ENCODE assay signal across 25 cellular contexts in the genomic region with DNA sequence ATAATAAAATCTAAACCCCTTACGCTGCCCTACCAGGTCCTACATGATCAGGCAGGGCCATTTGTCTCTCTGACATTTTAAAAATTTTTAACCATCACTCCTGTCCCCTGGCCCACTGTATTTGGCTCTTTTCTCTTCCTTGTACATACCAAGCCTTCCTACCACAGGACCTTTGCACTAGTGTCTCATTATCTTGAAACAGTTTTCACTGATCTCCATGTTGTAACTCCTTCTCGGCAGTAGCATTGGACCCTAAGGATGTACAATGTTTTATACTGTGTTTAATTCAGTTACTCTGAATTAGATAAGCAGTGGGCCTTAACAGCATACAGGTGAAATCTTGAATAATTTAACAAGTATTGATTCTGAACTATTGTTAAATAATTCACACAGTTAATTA.
"Had no signal": no experiment of that assay in that cellular context is flagged by ENCODE, and none has a peak within 500 bp of the region (broad histone marks: within the 10 kb centered on the region; RNA-seq: fewer than 3 reads in every experiment).

No MANE protein-coding gene starts in this region.

- H3K27me3 ChIP-seq: esophagus squamous epithelium, ovary, spleen, tibial nerve, upper lobe of right lung, uterus had no signal

- H3K4me3 Mint-ChIP-seq: effector memory CD8-positive, alpha-beta T cell; immature natural killer cell; naive B cell; nephron progenitor cell; stimulated activated naive B cell treated with anti-CD40 and anti-IgM and Interleukin-4, amounts not matched to agents 10 μg/mL and 1 μg/mL and 100 μg/mL, for 72 hours; stimulated activated naive CD8-positive, alpha-beta T cell treated with anti-CD3 and anti-CD28 coated beads, Interleukin-15, Interleukin-2, amounts not matched to agents 100 ng/mL and 50 ng/mL, for 24 hours had no signal

- DNase-seq: cortex of kidney; effector memory CD8-positive, alpha-beta T cell; erythroblast; esophagus squamous epithelium; foreskin melanocyte; hypothalamus; immature natural killer cell; left ventricle myocardium superior; lower lobe of right lung; naive B cell; nephron progenitor cell; nucleus accumbens; ovary; posterior cingulate gyrus; psoas muscle; right cardiac atrium; spleen; stimulated activated CD4-positive, alpha-beta T cell treated with anti-CD3 and anti-CD28 coated beads, Interleukin-2, amount 100 ng/mL, for 48 hours; stimulated activated naive B cell treated with anti-CD40 and anti-IgM and Interleukin-4, amounts not matched to agents 10 μg/mL and 1 μg/mL and 100 μg/mL, for 72 hours; upper lobe of right lung; uterus had no signal

- H3K27ac Mint-ChIP-seq: effector memory CD8-positive, alpha-beta T cell; nephron progenitor cell; stimulated activated naive B cell treated with anti-CD40 and anti-IgM and Interleukin-4, amounts not matched to agents 10 μg/mL and 1 μg/mL and 100 μg/mL, for 72 hours; stimulated activated naive CD8-positive, alpha-beta T cell treated with anti-CD3 and anti-CD28 coated beads, Interleukin-15, Interleukin-2, amounts not matched to agents 100 ng/mL and 50 ng/mL, for 24 hours had no signal

- H3K36me3 ChIP-seq: esophagus squamous epithelium, lower lobe of right lung, ovary, thoracic aorta, tibial nerve, upper lobe of right lung, uterus had no signal

- H3K4me1 ChIP-seq: esophagus squamous epithelium, lower lobe of right lung, psoas muscle, spleen, tibial nerve, upper lobe of right lung had no signal

- H3K9me3 Mint-ChIP-seq: effector memory CD8-positive, alpha-beta T cell; immature natural killer cell; naive B cell; nephron progenitor cell; stimulated activated naive B cell treated with anti-CD40 and anti-IgM and Interleukin-4, amounts not matched to agents 10 μg/mL and 1 μg/mL and 100 μg/mL, for 72 hours; stimulated activated naive CD8-positive, alpha-beta T cell treated with anti-CD3 and anti-CD28 coated beads, Interleukin-15, Interleukin-2, amounts not matched to agents 100 ng/mL and 50 ng/mL, for 24 hours had no signal

- H3K4me3 ChIP-seq: esophagus squamous epithelium, lower lobe of right lung, ovary, psoas muscle, skin epidermis, spleen, thoracic aorta, tibial nerve, upper lobe of right lung, uterus had no signal

- H3K27ac ChIP-seq: esophagus squamous epithelium, lower lobe of right lung, ovary, psoas muscle, skin epidermis, spleen, thoracic aorta, tibial nerve, upper lobe of right lung, uterus had no signal

- ATAC-seq: effector memory CD8-positive, alpha-beta T cell; left ventricle myocardium superior; lower lobe of right lung; psoas muscle; right cardiac atrium; stimulated activated naive B cell treated with anti-CD40 and anti-IgM and Interleukin-4, amounts not matched to agents 10 μg/mL and 1 μg/mL and 100 μg/mL, for 72 hours; upper lobe of right lung had no signal

- H3K27me3 Mint-ChIP-seq: effector memory CD8-positive, alpha-beta T cell; naive B cell; stimulated activated naive B cell treated with anti-CD40 and anti-IgM and Interleukin-4, amounts not matched to agents 10 μg/mL and 1 μg/mL and 100 μg/mL, for 72 hours; stimulated activated naive CD8-positive, alpha-beta T cell treated with anti-CD3 and anti-CD28 coated beads, Interleukin-15, Interleukin-2, amounts not matched to agents 100 ng/mL and 50 ng/mL, for 24 hours had no signal

- H3K4me1 Mint-ChIP-seq: nephron progenitor cell had no signal
